Comparison of ENCODE assay signal across 35 cellular contexts in the genomic region with DNA sequence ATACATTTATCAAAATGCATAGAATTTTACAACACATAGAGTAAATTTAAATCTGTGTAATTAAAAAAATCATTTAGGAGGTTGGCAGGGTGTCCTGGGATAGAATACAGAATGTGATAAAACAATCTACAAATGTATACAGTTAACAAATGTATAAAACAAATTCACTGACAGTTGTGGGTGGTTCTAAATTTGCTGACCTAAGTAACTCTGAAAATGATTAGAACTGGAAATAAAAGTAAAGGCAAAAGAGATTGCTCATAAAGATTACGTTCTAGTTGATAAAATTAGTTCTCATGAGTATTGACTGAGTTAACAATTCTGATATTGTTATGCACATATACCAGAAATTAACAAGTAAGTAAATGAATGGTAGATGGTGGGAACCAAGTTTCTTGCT.
"Had no signal": no experiment of that assay in that cellular context is flagged by ENCODE, and none has a peak within 500 bp of the region (broad histone marks: within the 10 kb centered on the region; RNA-seq: fewer than 3 reads in every experiment).

No MANE protein-coding gene starts in this region.

- H3K4me3 ChIP-seq: MG63 had no signal

- DNase-seq: MG63, MM.1S, MV-4-11, NCI-H1048, NCI-H1092, NCI-H1092 treated with DMSO at 0.1 percent for 48 hours, NCI-H1105, NCI-H1105 treated with DMSO at 0.1 percent for 48 hours, NCI-H1417, NCI-H1417 treated with DMSO at 0.1 percent for 48 hours, NCI-H1436, NCI-H1436 treated with DMSO at 0.1 percent for 48 hours, NCI-H146, NCI-H1694, NCI-H1694 treated with DMSO at 0.1 percent for 48 hours, NCI-H187, NCI-H187 treated with DMSO at 0.1 percent for 48 hours, NCI-H1930, NCI-H2029, NCI-H2029 treated with DMSO at 0.1 percent for 48 hours, NCI-H2081, NCI-H2081 treated with DMSO at 0.1 percent for 48 hours, NCI-H2107, NCI-H2171, NCI-H2171 treated with DMSO at 0.1 percent for 48 hours, NCI-H2227 treated with DMSO at 0.1 percent for 48 hours, NCI-H226, NCI-H345, NCI-H446, NCI-H446 treated with DMSO at 0.1 percent for 48 hours, NCI-H510A, NCI-H510A treated with DMSO at 0.1 percent for 48 hours, NCI-H524, NCI-H524 treated with DMSO at 0.1 percent for 48 hours, NCI-H526 had no signal

- H3K36me3 ChIP-seq: MG63 had no signal

- H3K9me3 ChIP-seq: MG63 had no signal

- H3K27me3 ChIP-seq: MG63 had no signal
